In genomic region chr9:32378496-32378895, GRCh38 we compare ENCODE assay signal across 7 cellular contexts. TPM values are rescaled to one million over a fixed set of nuclear protein-coding genes. Genes with fewer than 3 reads are reported as not detected.
DNase-seq lines count a peak whose midpoint lies in the region; ATAC-seq and TF ChIP-seq lines count a peak whose summit lies in the region.

No MANE protein-coding gene starts in this region.

- DNase-seq in EH (ENCODE audit: low read depth) (peak; percentile 80), NCI-H226 (peak; percentile 10), fibroblast of the aortic adventitia (ENCODE audit: low read depth) (peak; percentile 85)
- DNase-seq in activated CD4-positive, alpha-beta T cell treated with anti-CD3 and anti-CD28 coated beads for 48 hours = peak; percentile 20

- H3K4me1 ChIP-seq in neutrophil (ENCODE audit: control insufficient read depth in 1 of 2, insufficient read depth in 1 of 2, low read depth in 1 of 2, low read length in 1 of 2) = peaks cover under 1 to 1% of the 10 kb centered on the region in 2 experiments

- peaks cover 46% of the 10 kb centered on the region for H3K27me3 ChIP-seq in neutrophil

- ATAC-seq in GM19438 (IDR thresholded peaks at IDR 0.05; ENCODE audit: low read depth, unreplicated experiment) (peak; percentile 69), HG03432 (IDR thresholded peaks at IDR 0.05; ENCODE audit: unreplicated experiment) (peak; percentile 84)

- peak; percentile 93 for TF ChIP-seq CTCF in fibroblast of the aortic adventitia (IDR thresholded peaks at IDR 0.05; ENCODE audit: insufficient read depth, low read length)
- TF ChIP-seq CTCF in neutrophil (IDR thresholded peaks at IDR 0.05) = peak; percentile 72

- H3K27ac ChIP-seq in neutrophil = no peak overlapping the region

- no peak overlapping the region for H3K4me3 ChIP-seq in fibroblast of the aortic adventitia (ENCODE audit: low read depth, low read length)
- H3K4me3 ChIP-seq in neutrophil (ENCODE audit: low read depth in 1 of 2, low read length in 1 of 2) = no peak overlapping the region

- H3K36me3 ChIP-seq in neutrophil = no peaks in the 10 kb centered on the region

- no peaks in the 10 kb centered on the region for H3K9me3 ChIP-seq in neutrophil

RNA-seq across cellular contexts. Expression of gene ACO1, which starts 5.9 kb away (rescaled TPM):
- 81.3 and 125 TPM in 2 replicates for total RNA-seq in fibroblast of the aortic adventitia (ENCODE audit: low replicate concordance)

Comparison
In these comparisons a context has a peak if more than half of its experiments do, and no peak if none do; other contexts are left out.
1. DNase-seq: peak in every context shown above with its lines; median percentile 85 in fibroblast of the aortic adventitia; 80 in EH; 20 in activated CD4-positive, alpha-beta T cell treated with anti-CD3 and anti-CD28 coated beads for 48 hours; 10 in NCI-H226.